In the genomic region with DNA sequence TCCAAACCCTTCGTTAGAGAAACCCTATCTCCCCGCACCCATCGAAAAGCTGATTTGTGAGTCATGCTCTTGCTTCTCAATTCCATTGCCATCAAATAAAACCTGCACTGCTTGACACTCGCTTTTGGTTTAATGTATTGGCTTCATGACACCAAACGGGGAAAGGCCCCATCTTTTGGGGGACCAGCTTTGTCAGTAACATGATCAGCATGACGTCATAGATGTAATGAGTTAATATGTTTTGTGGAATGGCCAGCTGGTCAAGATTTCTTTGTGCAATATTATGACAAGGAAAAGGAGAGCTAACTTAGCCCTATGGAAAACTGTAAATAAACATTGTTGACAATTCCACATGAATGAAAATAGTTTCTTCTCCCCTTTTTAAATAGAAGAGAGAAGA, we compare ENCODE assay signal across 27 cellular contexts.
"Had no signal": no experiment of that assay in that cellular context is flagged by ENCODE, and none has a peak within 500 bp of the region (broad histone marks: within the 10 kb centered on the region; RNA-seq: fewer than 3 reads in every experiment).

No MANE protein-coding gene starts in this region.

- H3K4me1 ChIP-seq: stomach, suprapubic skin, testis, thyroid gland, tibial artery, tibial nerve, transverse colon, upper lobe of left lung, upper lobe of right lung, uterus, vagina had no signal

- H3K9me3 ChIP-seq: stomach, suprapubic skin, testis, thoracic aorta, thyroid gland, tibial artery, tibial nerve, transverse colon, upper lobe of right lung, uterus, vagina had no signal

- DNase-seq: stimulated activated CD4-positive, alpha-beta T cell treated with anti-CD3 and anti-CD28 coated beads, Interleukin-2, amount 100 ng/mL, for 48 hours; stimulated activated CD4-positive, alpha-beta T cell treated with anti-CD3 and anti-CD28 coated beads, Interleukin-4, amount 100 ng/mL, for 1 hour; stimulated activated CD4-positive, alpha-beta T cell treated with anti-CD3 and anti-CD28 coated beads, Interleukin-4, amount 100 ng/mL, for 24 hours; stimulated activated CD4-positive, alpha-beta T cell treated with anti-CD3 and anti-CD28 coated beads, Interleukin-4, amount 100 ng/mL, for 4 hours; stimulated activated CD8-positive, alpha-beta memory T cell treated with anti-CD3 and anti-CD28 coated beads, Interleukin-4, amount 100 ng/mL, for 48 hours; stimulated activated naive B cell treated with anti-CD40 and anti-IgM and Interleukin-4, amounts not matched to agents 10 μg/mL and 1 μg/mL and 100 μg/mL, for 72 hours; stimulated activated naive CD4-positive, alpha-beta T cell; stimulated activated naive CD4-positive, alpha-beta T cell treated with Interleukin-2 at 50 U/mL for 16 hours; stimulated activated naive CD8-positive, alpha-beta T cell treated with anti-CD3 and anti-CD28 coated beads, Interleukin-15, amount 100 ng/mL, for 72 hours; stimulated activated naive CD8-positive, alpha-beta T cell treated with anti-CD3 and anti-CD28 coated beads, Interleukin-15, Interleukin-2, amounts not matched to agents 100 U/mL and 50 U/mL, for 24 hours; stomach; substantia nigra; testis; thyroid gland; tibial artery; transverse colon; trophoblast cell; upper lobe of left lung; upper lobe of right lung; uterus had no signal

- ATAC-seq: stimulated activated effector memory CD8-positive, alpha-beta T cell treated with anti-CD3 and anti-CD28 coated beads, Interleukin-12 subunit alpha, Interleukin-12 subunit beta, amount 100 ng/mL, for 72 hours; stimulated activated memory B cell treated with anti-CD40 and anti-IgM and Interleukin-4, amounts not matched to agents 10 μg/mL and 1 μg/mL and 100 μg/mL, for 72 hours; stimulated activated naive B cell treated with anti-CD40 and anti-IgM and Interleukin-4, amounts not matched to agents 10 μg/mL and 1 μg/mL and 100 μg/mL, for 72 hours; stimulated activated naive CD8-positive, alpha-beta T cell treated with anti-CD3 and anti-CD28 coated beads, Interleukin-15, amount 100 ng/mL, for 72 hours; stimulated activated naive CD8-positive, alpha-beta T cell treated with anti-CD3 and anti-CD28 coated beads, Interleukin-15, Interleukin-2, amounts not matched to agents 100 U/mL and 50 U/mL, for 24 hours; upper lobe of right lung had no signal

- H3K27ac ChIP-seq: stomach, suprapubic skin, testis, thoracic aorta, thyroid gland, tibial artery, tibial nerve, transverse colon, upper lobe of left lung, upper lobe of right lung, uterus, vagina had no signal

- H3K4me3 ChIP-seq: stomach, suprapubic skin, testis, thoracic aorta, thyroid gland, tibial artery, tibial nerve, transverse colon, upper lobe of left lung, upper lobe of right lung, uterus, vagina had no signal

- H3K36me3 ChIP-seq: stomach, suprapubic skin, thoracic aorta, thyroid gland, tibial artery, tibial nerve, transverse colon, upper lobe of left lung, upper lobe of right lung, uterus, vagina had no signal

- FAIRE-seq: urothelium cell line had no signal

- H3K27me3 ChIP-seq: stomach, suprapubic skin, testis, thyroid gland, tibial artery, tibial nerve, transverse colon, upper lobe of left lung, upper lobe of right lung, uterus, vagina had no signal
